In the genomic region with DNA sequence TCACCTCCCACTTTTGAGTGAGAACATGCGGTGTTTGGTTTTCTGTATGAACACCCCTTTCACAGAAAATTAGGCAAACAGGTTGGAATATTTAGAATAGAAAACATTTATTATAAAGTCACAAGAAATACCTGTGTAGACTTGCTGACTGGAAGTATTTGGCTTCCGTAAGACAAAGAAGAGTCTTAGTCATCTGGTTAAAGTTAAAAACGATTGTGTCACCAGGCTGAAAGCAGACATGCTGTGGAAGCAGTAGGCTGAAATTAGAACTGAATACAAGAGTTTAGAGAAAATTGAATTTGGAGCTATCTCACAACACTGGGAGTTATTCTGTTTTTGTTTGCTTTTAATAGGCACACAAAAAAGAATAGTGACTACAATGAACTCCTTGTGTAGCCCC, we compare ENCODE assay signal across 27 cellular contexts. TPM values are rescaled to one million over a fixed set of nuclear protein-coding genes. Genes with fewer than 3 reads are reported as not detected.
A peak's percentile ranks its signal among the peaks of the same experiment; 100 is the strongest.
DNase-seq lines count a peak whose midpoint lies in the region; ATAC-seq and TF ChIP-seq lines count a peak whose summit lies in the region.
"Had no signal": no experiment of that assay in that cellular context is flagged by ENCODE, and none has a peak within 500 bp of the region (broad histone marks: within the 10 kb centered on the region; RNA-seq: fewer than 3 reads in every experiment).

No MANE protein-coding gene starts in this region.

- dilution Hi-C loops in mammary epithelial cell (cut with HindIII; ENCODE audit: low sequenced_read_pairs): no loop called here

- H3K27ac ChIP-seq in heart right ventricle (peak overlapping the region in 7 of 10 donors; percentile 5 to 74 (median 57)), right atrium auricular region (peak overlapping the region in 1 of 2 donors; percentile 35), mammary epithelial cell (ENCODE audit: insufficient read depth, low read depth, low read length) (peak overlapping the region; percentile 27), smooth muscle cell (ENCODE audit: low read depth) (peak overlapping the region; percentile 51), tibial artery (no peak overlapping the region)
- H3K27ac ChIP-seq: ascending aorta, stomach, tibial nerve had no signal

- no TSS peak for BruUV-seq in mammary epithelial cell (replicated peaks; lab: Mats Ljungman, UMichigan)

- H2AFZ ChIP-seq in mammary epithelial cell (ENCODE audit: low read depth, low read length) (peak overlapping the region; percentile 42), smooth muscle cell (ENCODE audit: low read depth) (no peak overlapping the region)

- H3K79me2 ChIP-seq in mammary epithelial cell (ENCODE audit: insufficient read depth, low read length): no peaks in the 10 kb centered on the region
- H3K79me2 ChIP-seq in smooth muscle cell (ENCODE audit: low read depth): no peaks in the 10 kb centered on the region

- peaks cover 0 to 33% (median 17%) of the 10 kb centered on the region in 9 donors for H3K4me1 ChIP-seq in heart right ventricle
- peaks cover 0 to 5% of the 10 kb centered on the region in 2 donors for H3K4me1 ChIP-seq in right atrium auricular region
- H3K4me1 ChIP-seq in mammary epithelial cell (ENCODE audit: insufficient read depth, low read length): peaks cover 42% of the 10 kb centered on the region
- no peaks in the 10 kb centered on the region for H3K4me1 ChIP-seq in smooth muscle cell (ENCODE audit: low read depth)
- no peaks in the 10 kb centered on the region for H3K4me1 ChIP-seq in tibial artery
- H3K4me1 ChIP-seq: ascending aorta, Caco-2, tibial nerve had no signal

- peaks cover 0 to 4% (median 0%) of the 10 kb centered on the region in 9 donors for H3K36me3 ChIP-seq in heart right ventricle
- H3K36me3 ChIP-seq in right atrium auricular region: no peaks in the 10 kb centered on the region
- no peaks in the 10 kb centered on the region for H3K36me3 ChIP-seq in mammary epithelial cell (ENCODE audit: insufficient read depth, low read length)
- H3K36me3 ChIP-seq in smooth muscle cell (ENCODE audit: low read depth): no peaks in the 10 kb centered on the region
- H3K36me3 ChIP-seq in tibial artery: no peaks in the 10 kb centered on the region
- H3K36me3 ChIP-seq: stomach, tibial nerve had no signal

- in situ Hi-C loops in mammary epithelial cell (cut with MboI; ENCODE audit: low sequenced_read_pairs in 2 of 2): no loop called here

- intact Hi-C loops in heart right ventricle (cut with DNase I) (no loop called here), mammary epithelial cell (cut with micrococcal nuclease) (no loop called here), left ventricle myocardium superior (cut with micrococcal nuclease) (no loop called here), tibial artery (cut with DNase I; ENCODE audit: low total_unique reads) (no loop called here)

- peaks cover 0 to 1% (median 0%) of the 10 kb centered on the region in 11 donors for H3K9me3 ChIP-seq in heart right ventricle
- H3K9me3 ChIP-seq in right atrium auricular region: no peaks in the 10 kb centered on the region
- no peaks in the 10 kb centered on the region for H3K9me3 ChIP-seq in mammary epithelial cell (replicated peaks; ENCODE audit: insufficient read depth, low read length)
- H3K9me3 ChIP-seq in smooth muscle cell (replicated peaks; ENCODE audit: low read depth): no peaks in the 10 kb centered on the region
- H3K9me3 ChIP-seq in tibial artery: no peaks in the 10 kb centered on the region
- H3K9me3 ChIP-seq: ascending aorta, Caco-2, stomach, tibial nerve had no signal

- H3K9ac ChIP-seq in mammary epithelial cell (ENCODE audit: insufficient read depth, low read length): no peak overlapping the region
- no peak overlapping the region for H3K9ac ChIP-seq in smooth muscle cell (ENCODE audit: low read depth)

- no peaks in the 10 kb centered on the region for H3K27me3 ChIP-seq in heart right ventricle
- no peaks in the 10 kb centered on the region for H3K27me3 ChIP-seq in right atrium auricular region
- H3K27me3 ChIP-seq in mammary epithelial cell (ENCODE audit: insufficient read depth, low read length): no peaks in the 10 kb centered on the region
- H3K27me3 ChIP-seq in smooth muscle cell (ENCODE audit: low read depth): no peaks in the 10 kb centered on the region
- H3K27me3 ChIP-seq in tibial artery: no peaks in the 10 kb centered on the region
- H3K27me3 ChIP-seq: ascending aorta, stomach, tibial nerve had no signal

- TF ChIP-seq CTCF in heart right ventricle (IDR thresholded peaks at IDR 0.05) (no peak), right atrium auricular region (IDR thresholded peaks at IDR 0.05) (no peak), mammary epithelial cell (conservative IDR thresholded peaks at IDR 0.05 in 1 of 2, IDR thresholded peaks at IDR 0.05 in 1 of 2; ENCODE audit: extremely low read depth in 1 of 2, insufficient read depth in 1 of 2, low read depth in 1 of 2, low read length in 2 of 2) (no peak), smooth muscle cell (IDR thresholded peaks at IDR 0.05; ENCODE audit: borderline replicate concordance, insufficient read depth, poor library complexity, severe bottlenecking) (no peak), tibial artery (IDR thresholded peaks at IDR 0.05) (no peak)

- H4K20me1 ChIP-seq in mammary epithelial cell (ENCODE audit: insufficient read depth, low read length): no peaks in the 10 kb centered on the region
- no peaks in the 10 kb centered on the region for H4K20me1 ChIP-seq in smooth muscle cell (ENCODE audit: low read depth)

- no peak overlapping the region for H3K4me3 ChIP-seq in heart right ventricle
- H3K4me3 ChIP-seq in right atrium auricular region: no peak overlapping the region
- H3K4me3 ChIP-seq in mammary epithelial cell (replicated peaks in 1 of 3; ENCODE audit: insufficient read depth in 1 of 3, low read depth in 2 of 3, low read length in 3 of 3): no peak overlapping the region
- H3K4me3 ChIP-seq in smooth muscle cell: no peak overlapping the region
- no peak overlapping the region for H3K4me3 ChIP-seq in tibial artery
- H3K4me3 ChIP-seq: ascending aorta, K562, skin epidermis, stomach, tibial nerve had no signal

- no peaks in the 10 kb centered on the region for H3F3A ChIP-seq in smooth muscle cell (ENCODE audit: low read depth)

- ATAC-seq in heart right ventricle (peak in 5 of 8 donors; percentile 60 to 70 (median 65)), left ventricle myocardium superior (peak; percentile 54), GM19324 (IDR thresholded peaks at IDR 0.05; ENCODE audit: low FRiP score, unreplicated experiment) (no peak)
- ATAC-seq: K562 had no signal

- no peak for DNase-seq in heart right ventricle
- no peak for DNase-seq in right atrium auricular region (ENCODE audit: low spot score)
- DNase-seq in mammary epithelial cell: peak; percentile 79
- DNase-seq in left ventricle myocardium superior: no peak
- DNase-seq in smooth muscle cell (lab: John Stamatoyannopoulos, UW; ENCODE audit: unreplicated experiment): no peak
- no peak for DNase-seq in tibial artery
- DNase-seq in ureter (ENCODE audit: low spot score): no peak
- DNase-seq: activated effector memory CD4-positive, alpha-beta T cell treated with Interleukin-2 at 50 U/mL for 16 hours; activated T-cell treated with anti-CD3 and anti-CD28 coated beads for 4 hours; Caco-2; central memory CD4-positive, alpha-beta T cell; DMS79 treated with DMSO at 0.1 percent for 48 hours; endodermal cell; GF-D8; NCI-H1417; NCI-H2029 treated with DMSO at 0.1 percent for 48 hours; NCI-H226; NCI-H774; posterior cingulate gyrus; RPMI8226; stimulated activated CD8-positive, alpha-beta memory T cell treated with anti-CD3 and anti-CD28 coated beads, Interleukin-4, amount 100 ng/mL, for 48 hours; stomach had no signal

- H3K4me2 ChIP-seq in mammary epithelial cell (ENCODE audit: insufficient read depth, low read depth, low read length): peak overlapping the region; percentile 60
- no peak overlapping the region for H3K4me2 ChIP-seq in smooth muscle cell

- WGBS in heart right ventricle, 2 donors: 63% methylated on average over 3 of the region's 3 CpGs
- 0% methylated on average over 3 of the region's 3 CpGs for WGBS in mammary epithelial cell (ENCODE audit: low coverage, missing lambda C conversion rate)
- WGBS in smooth muscle cell (ENCODE audit: low lambda C conversion rate): 75% methylated on average over 3 of the region's 3 CpGs

- CTCF ChIA-PET in mammary epithelial cell (lab: Charles Lee; ENCODE audit: low non-redundant PET): no interaction called here

RNA-seq across cellular contexts. Expression of gene CLASP1, which starts 16.2 kb away (rescaled TPM):
- total RNA-seq in heart right ventricle (10 to 100 TPM; 52.9 to 90.6 (median 76.4) TPM), right atrium auricular region (10 to 100 TPM; 42.4 to 47.8 TPM), mammary epithelial cell (100 to 1,000 TPM; 112 to 248 TPM), left ventricle myocardium superior (66.5 TPM), smooth muscle cell (33.8 and 54.8 TPM in 2 replicates), ureter (74.8 TPM)
- polyA plus RNA-seq in heart right ventricle (10 to 100 TPM; 10.1 to 16.5 TPM), mammary epithelial cell (9.7 TPM), smooth muscle cell (15.0 and 16.1 TPM in 2 replicates)
- 161 TPM for polyA minus RNA-seq in mammary epithelial cell

Comparison
In these comparisons a context has a peak if more than half of its experiments do, and no peak if none do; other contexts are left out.
1. H3K27ac ChIP-seq: peak in heart right ventricle (7 of 10), mammary epithelial cell (single experiment) and smooth muscle cell (single experiment); none in tibial artery (0 of 2).